Comparison of ENCODE assay signal across 14 cellular contexts in genomic region chr3:88034463-88034862, GRCh38.
"Had no signal": no experiment of that assay in that cellular context is flagged by ENCODE, and none has a peak within 500 bp of the region (broad histone marks: within the 10 kb centered on the region; RNA-seq: fewer than 3 reads in every experiment).

No MANE protein-coding gene starts in this region.

- H3K36me3 ChIP-seq: left ventricle myocardium inferior had no signal

- H3K27me3 Mint-ChIP-seq: activated CD8-positive, alpha-beta T cell treated with anti-CD3 and anti-CD28 coated beads for 36 hours; progenitor cell of endocrine pancreas had no signal

- ATAC-seq: activated CD8-positive, alpha-beta T cell treated with anti-CD3 and anti-CD28 coated beads for 36 hours; activated T-cell treated with anti-CD3 and anti-CD28 coated beads, Interleukin-2, amount 50 U/mL, for 72 hours; right cardiac atrium had no signal

- H3K4me3 Mint-ChIP-seq: activated CD8-positive, alpha-beta T cell treated with anti-CD3 and anti-CD28 coated beads for 36 hours; memory B cell; nephron had no signal

- H3K27ac Mint-ChIP-seq: activated CD8-positive, alpha-beta T cell treated with anti-CD3 and anti-CD28 coated beads for 36 hours; activated T-cell treated with anti-CD3 and anti-CD28 coated beads, Interleukin-2, amount 50 U/mL, for 72 hours; memory B cell; nephron; progenitor cell of endocrine pancreas had no signal

- DNase-seq: activated CD4-positive, alpha-beta T cell treated with anti-CD3 and anti-CD28 coated beads for 4 hours; activated CD8-positive, alpha-beta memory T cell treated with anti-CD3 and anti-CD28 coated beads, Interleukin-2, amount 50 U/mL, for 4 hours; activated CD8-positive, alpha-beta T cell treated with anti-CD3 and anti-CD28 coated beads for 36 hours; activated T-cell treated with anti-CD3 and anti-CD28 coated beads, Interleukin-2, amount 50 U/mL, for 72 hours; effector CD4-positive, alpha-beta T cell; left ventricle myocardium inferior; occipital lobe; right cardiac atrium; small intestine had no signal

- H3K4me3 ChIP-seq: coronary artery, left ventricle myocardium inferior had no signal

- H3K9me3 ChIP-seq: left ventricle myocardium inferior had no signal

- H3K27ac ChIP-seq: coronary artery, left ventricle myocardium inferior, VCaP had no signal

- H3K36me3 Mint-ChIP-seq: memory B cell had no signal

- H3K9me3 Mint-ChIP-seq: activated CD8-positive, alpha-beta T cell treated with anti-CD3 and anti-CD28 coated beads for 36 hours; activated T-cell treated with anti-CD3 and anti-CD28 coated beads, Interleukin-2, amount 50 U/mL, for 72 hours; memory B cell; nephron had no signal
